8 cellular contexts compared by ENCODE assay signal in genomic region chr14:95233702-95234241, GRCh38.
DNase-seq lines count a peak whose midpoint lies in the region; ATAC-seq, FAIRE-seq and TF ChIP-seq lines count a peak whose summit lies in the region.

No MANE protein-coding gene starts in this region.

- H3K36me3 ChIP-seq in Peyer's patch: no peaks in the 10 kb centered on the region
- no peaks in the 10 kb centered on the region for H3K36me3 ChIP-seq in pancreas
- H3K36me3 ChIP-seq in esophagus muscularis mucosa: no peaks in the 10 kb centered on the region

- intact Hi-C loops in pancreas (cut with DNase I) (no loop called here), esophagus muscularis mucosa (cut with DNase I) (no loop called here)

- H3K27me3 ChIP-seq in Peyer's patch (no peaks in the 10 kb centered on the region), pancreas (no peaks in the 10 kb centered on the region), esophagus muscularis mucosa (no peaks in the 10 kb centered on the region)

- DNase-seq in Peyer's patch: peak in 2 of 3 donors; percentile 61 to 67
- DNase-seq in pancreas: peak in 4 of 6 donors; percentile 46 to 59 (median 52)
- DNase-seq in esophagus muscularis mucosa (ENCODE audit: extremely low spot score): no peak
- no peak for DNase-seq in activated CD4-positive, alpha-beta T cell treated with anti-CD3 and anti-CD28 coated beads, Interleukin-2, amount 50 U/mL, for 1 hour
- DNase-seq in NCI-H128 (lab: John Stamatoyannopoulos, UW; ENCODE audit: unreplicated experiment): no peak
- DNase-seq in SIG-M5 (lab: John Stamatoyannopoulos, UW): no peak

- H3K4me3 ChIP-seq in Peyer's patch: no peak overlapping the region
- H3K4me3 ChIP-seq in pancreas: no peak overlapping the region
- H3K4me3 ChIP-seq in esophagus muscularis mucosa: no peak overlapping the region

- FAIRE-seq in pancreas (lab: Jason Lieb, UNC): no peak

- no peaks in the 10 kb centered on the region for H3K9me3 ChIP-seq in Peyer's patch
- H3K9me3 ChIP-seq in pancreas: no peaks in the 10 kb centered on the region
- no peaks in the 10 kb centered on the region for H3K9me3 ChIP-seq in esophagus muscularis mucosa

- TF ChIP-seq EP300 in esophagus muscularis mucosa (IDR thresholded peaks at IDR 0.05): no peak

- TF ChIP-seq CTCF in Peyer's patch (IDR thresholded peaks at IDR 0.05) (no peak), pancreas (IDR thresholded peaks at IDR 0.05) (no peak), esophagus muscularis mucosa (IDR thresholded peaks at IDR 0.05) (no peak)

- H3K4me1 ChIP-seq in Peyer's patch (peaks cover 0 to 13% (median 2%) of the 10 kb centered on the region in 4 donors), pancreas (peaks cover 26 to 41% (median 39%) of the 10 kb centered on the region in 3 donors), esophagus muscularis mucosa (peaks cover 3 to 20% (median 10%) of the 10 kb centered on the region in 4 donors)

- 42 to 49% methylated on average over 9 of the region's 9 CpGs for WGBS in pancreas, 2 donors
- 90% methylated on average over 9 of the region's 9 CpGs for WGBS in esophagus muscularis mucosa

- H3K27ac ChIP-seq in Peyer's patch: peak overlapping the region in 1 of 4 donors; percentile 8
- peak overlapping the region; percentile 52 to 83 (median 76) for H3K27ac ChIP-seq in pancreas
- peak overlapping the region in 1 of 4 donors; percentile 16 for H3K27ac ChIP-seq in esophagus muscularis mucosa (replicated peaks in 1 of 4)

- ATAC-seq in GM18868 (IDR thresholded peaks at IDR 0.05; ENCODE audit: unreplicated experiment) (peak; percentile 97), HG02798 (IDR thresholded peaks at IDR 0.05; ENCODE audit: poor library complexity, unreplicated experiment) (peak; percentile 92), pancreas (peak; percentile 61 to 80 (median 74))

- TF ChIP-seq POLR2A in Peyer's patch (IDR thresholded peaks at IDR 0.05) (no peak), esophagus muscularis mucosa (IDR thresholded peaks at IDR 0.05; ENCODE audit: low read depth) (no peak)

Comparison
In these comparisons a context has a peak if more than half of its experiments do, and no peak if none do; other contexts are left out.
1. DNase-seq: peak in Peyer's patch (2 of 3) and pancreas (4 of 6); none in esophagus muscularis mucosa (single experiment), activated CD4-positive, alpha-beta T cell treated with anti-CD3 and anti-CD28 coated beads, Interleukin-2, amount 50 U/mL, for 1 hour (single experiment), NCI-H128 (single experiment) and SIG-M5 (single experiment).
2. Peak in every context shown above with its lines, with median percentiles within 50 percentile points of each other: ATAC-seq.